In genomic region chr2:20013061-20013721, GRCh38 we compare ENCODE assay signal across 9 cellular contexts. TPM values are rescaled to one million over a fixed set of nuclear protein-coding genes. Genes with fewer than 3 reads are reported as not detected.
DNase-seq lines count a peak whose midpoint lies in the region; ATAC-seq lines count a peak whose summit lies in the region.
"Had no signal": no experiment of that assay in that cellular context is flagged by ENCODE, and none has a peak within 500 bp of the region (broad histone marks: within the 10 kb centered on the region; RNA-seq: fewer than 3 reads in every experiment).

No MANE protein-coding gene starts in this region.

- intact Hi-C loops in Right ventricle myocardium inferior (cut with DNase I) (no loop called here), cardiac septum (cut with DNase I) (no loop called here)

- DNase-seq in Right ventricle myocardium inferior (ENCODE audit: missing footprints) (no peak), cardiac septum (ENCODE audit: low spot score) (no peak), RPMI8226 (no peak), AG08396 (ENCODE audit: low spot score) (no peak)

- H3K27me3 ChIP-seq in duodenal mucosa (ENCODE audit: control insufficient read depth in 1 of 2, insufficient read depth in 2 of 2, low read length in 2 of 2), result peaks cover 22 to 23% of the 10 kb centered on the region in 2 donors
- peaks cover 46% of the 10 kb centered on the region for H3K27me3 ChIP-seq in mononuclear cell (ENCODE audit: insufficient read depth, low read length)

- peaks cover 0 to 11% of the 10 kb centered on the region in 2 donors for H3K4me1 ChIP-seq in duodenal mucosa (ENCODE audit: control insufficient read depth in 1 of 2, insufficient read depth in 2 of 2, low read length in 2 of 2)
- peaks cover 13% of the 10 kb centered on the region for H3K4me1 ChIP-seq in mononuclear cell (ENCODE audit: insufficient read depth, low read length)

- peak overlapping the region; percentile 45 to 61 for H3K4me3 ChIP-seq in duodenal mucosa (ENCODE audit: low read depth in 1 of 2, low read length in 2 of 2)
- H3K4me3 ChIP-seq in mononuclear cell (ENCODE audit: low read length), result peak overlapping the region; percentile 16

- no peak overlapping the region for H3K27ac ChIP-seq in duodenal mucosa (ENCODE audit: low read depth, low read length)

- no peaks in the 10 kb centered on the region for H3K36me3 ChIP-seq in duodenal mucosa (ENCODE audit: control insufficient read depth in 1 of 2, insufficient read depth in 2 of 2, low read length in 2 of 2)

- peak; percentile 51 for ATAC-seq in Right ventricle myocardium inferior
- ATAC-seq in GM21447 (IDR thresholded peaks at IDR 0.05; ENCODE audit: unreplicated experiment), result no peak
- no peak for ATAC-seq in GM19455 (IDR thresholded peaks at IDR 0.05; ENCODE audit: unreplicated experiment)

- H3K9me3 ChIP-seq in duodenal mucosa (ENCODE audit: control insufficient read depth in 1 of 2, low read length in 2 of 2) (no peaks in the 10 kb centered on the region), mononuclear cell (ENCODE audit: low read depth, low read length) (no peaks in the 10 kb centered on the region)

- H3K9ac ChIP-seq in duodenal mucosa (ENCODE audit: low read depth in 1 of 2, low read length in 2 of 2), result no peak overlapping the region

RNA-seq across cellular contexts. Expression of gene MATN3, which starts 0.7 kb away (rescaled TPM):
- total RNA-seq in Right ventricle myocardium inferior (0.19 TPM), cardiac septum (0.11 TPM), mononuclear cell (not detected)
- total RNA-seq: G401 had no signal

RNA-seq across cellular contexts. Expression of gene WDR35, which starts 23.3 kb away (rescaled TPM):
- total RNA-seq in Right ventricle myocardium inferior, result 4.1 TPM
- total RNA-seq in cardiac septum, result 5.1 TPM
- 3.5 TPM for total RNA-seq in mononuclear cell

RNA-seq across cellular contexts. Expression of gene LAPTM4A, which starts 38.2 kb away (rescaled TPM):
- total RNA-seq in Right ventricle myocardium inferior, result 242 TPM
- 134 TPM for total RNA-seq in cardiac septum
- total RNA-seq in mononuclear cell, result 90.9 TPM
